Comparison of ENCODE assay signal across 13 cellular contexts in genomic region chr1:32349211-32349708, GRCh38. TPM values are rescaled to one million over a fixed set of nuclear protein-coding genes. Genes with fewer than 3 reads are reported as not detected.
A peak's percentile ranks its signal among the peaks of the same experiment; 100 is the strongest.
DNase-seq lines count a peak whose midpoint lies in the region; ATAC-seq, FAIRE-seq and TF ChIP-seq lines count a peak whose summit lies in the region.
"Had no signal": no experiment of that assay in that cellular context is flagged by ENCODE, and none has a peak within 500 bp of the region (broad histone marks: within the 10 kb centered on the region; RNA-seq: fewer than 3 reads in every experiment).

No MANE protein-coding gene starts in this region.

- H3K4me1 ChIP-seq in astrocyte (ENCODE audit: insufficient read depth, low read length) (peaks cover 31% of the 10 kb centered on the region), aorta (ENCODE audit: control insufficient read depth in 1 of 2, insufficient read depth in 2 of 2, low read length in 2 of 2) (no peaks in the 10 kb centered on the region), SK-N-SH (ENCODE audit: control insufficient read depth in 1 of 2, insufficient read depth in 2 of 2, low read depth in 1 of 2, low read length in 1 of 2) (peaks cover 4 to 9% of the 10 kb centered on the region in 2 experiments; a peak in 2 of 4 replicates)

- H3K9me2 ChIP-seq in SK-N-SH: no peaks in the 10 kb centered on the region

- H3K9me3 Mint-ChIP-seq in stimulated activated naive CD8-positive, alpha-beta T cell treated with anti-CD3 and anti-CD28 coated beads, Interleukin-15, Interleukin-2, amounts not matched to agents 100 ng/mL and 50 ng/mL, for 24 hours: peaks cover 6% of the 10 kb centered on the region
- H3K9me3 Mint-ChIP-seq in astrocyte (ENCODE audit: unreplicated experiment): no peaks in the 10 kb centered on the region
- H3K9me3 Mint-ChIP-seq in immature natural killer cell: peaks cover 0 to 2% (median 0%) of the 10 kb centered on the region in 6 donors
- H3K9me3 Mint-ChIP-seq: CD4-positive, alpha-beta T cell had no signal

- no peak overlapping the region for H3K9ac ChIP-seq in astrocyte (ENCODE audit: low read length)
- H3K9ac ChIP-seq in SK-N-SH: no peak overlapping the region

- ATAC-seq in stimulated activated naive CD8-positive, alpha-beta T cell treated with anti-CD3 and anti-CD28 coated beads, Interleukin-15, Interleukin-2, amounts not matched to agents 100 U/mL and 50 U/mL, for 24 hours: no peak
- no peak for ATAC-seq in aorta (ENCODE audit: low FRiP score)

- H3K36me3 Mint-ChIP-seq in stimulated activated naive CD8-positive, alpha-beta T cell treated with anti-CD3 and anti-CD28 coated beads, Interleukin-15, Interleukin-2, amounts not matched to agents 100 ng/mL and 50 ng/mL, for 24 hours (ENCODE audit: low read depth): no peaks in the 10 kb centered on the region
- peaks cover 7% of the 10 kb centered on the region for H3K36me3 Mint-ChIP-seq in astrocyte (ENCODE audit: low read depth, unreplicated experiment)
- H3K36me3 Mint-ChIP-seq in immature natural killer cell: peaks cover 0 to 4% (median 0%) of the 10 kb centered on the region in 3 donors

- POLR2A ChIA-PET in SK-N-SH (lab: Yijun Ruan, JAX): no interaction called here

- H3K27ac ChIP-seq in astrocyte (ENCODE audit: low read depth, low read length) (no peak overlapping the region), aorta (ENCODE audit: low read depth in 1 of 2, low read length in 2 of 2) (no peak overlapping the region), SK-N-SH (ENCODE audit: low read depth in 2 of 2, low read length in 1 of 2) (no peak overlapping the region)

- DNase-seq in stimulated activated naive CD8-positive, alpha-beta T cell treated with anti-CD3 and anti-CD28 coated beads, Interleukin-15, Interleukin-2, amounts not matched to agents 100 U/mL and 50 U/mL, for 24 hours: no peak
- DNase-seq in astrocyte (ENCODE audit: low read depth) (peak; percentile 49), immature natural killer cell (no peak), aorta (peak; percentile 69 to 79), amygdala (lab: John Stamatoyannopoulos, UW) (no peak), hippocampal formation (lab: John Stamatoyannopoulos, UW) (no peak), SK-N-SH (no peak)
- DNase-seq: CD4-positive, alpha-beta T cell; stimulated activated CD4-positive, alpha-beta T cell treated with anti-CD3 and anti-CD28 coated beads, Interleukin-12 subunit alpha, Interleukin-12 subunit beta, amount 100 ng/mL, for 4 hours; T-helper 9 cell had no signal

- no peak overlapping the region for H3K27ac Mint-ChIP-seq in stimulated activated naive CD8-positive, alpha-beta T cell treated with anti-CD3 and anti-CD28 coated beads, Interleukin-15, Interleukin-2, amounts not matched to agents 100 ng/mL and 50 ng/mL, for 24 hours
- H3K27ac Mint-ChIP-seq in astrocyte (ENCODE audit: unreplicated experiment) (no peak overlapping the region), immature natural killer cell (peak overlapping the region; percentile 10 to 74 (median 32))

- peaks cover 57% of the 10 kb centered on the region for H3K4me1 Mint-ChIP-seq in stimulated activated naive CD8-positive, alpha-beta T cell treated with anti-CD3 and anti-CD28 coated beads, Interleukin-15, Interleukin-2, amounts not matched to agents 100 ng/mL and 50 ng/mL, for 24 hours (ENCODE audit: low read depth)
- H3K4me1 Mint-ChIP-seq in astrocyte (ENCODE audit: low read depth, unreplicated experiment) (peaks cover 33% of the 10 kb centered on the region), immature natural killer cell (peaks cover 44 to 46% of the 10 kb centered on the region in 2 donors)

- no peak overlapping the region for H3K4me3 ChIP-seq in astrocyte (ENCODE audit: insufficient read depth, low read depth, low read length)
- H3K4me3 ChIP-seq in aorta (ENCODE audit: low read length in 2 of 2): no peak overlapping the region
- H3K4me3 ChIP-seq in SK-N-SH (ENCODE audit: low read depth in 2 of 2, low read length in 1 of 2): no peak overlapping the region
- H3K4me3 ChIP-seq: thyroid gland had no signal

- TF ChIP-seq EP300 in SK-N-SH (IDR thresholded peaks at IDR 0.05; ENCODE audit: borderline replicate concordance in 1 of 2, low read depth in 1 of 2, low read length in 1 of 2): no peak

- H3K4me2 ChIP-seq in astrocyte (ENCODE audit: low read length) (peak overlapping the region; percentile 39), SK-N-SH (no peak overlapping the region)

- TF ChIP-seq CTCF in astrocyte (IDR thresholded peaks at IDR 0.05; ENCODE audit: insufficient read depth, low read depth, low read length) (no peak), SK-N-SH (IDR thresholded peaks at IDR 0.05) (no peak)

- H4K20me1 ChIP-seq in astrocyte (ENCODE audit: insufficient read depth, low read length) (no peaks in the 10 kb centered on the region), SK-N-SH (ENCODE audit: insufficient read depth) (no peaks in the 10 kb centered on the region)

- H3K27me3 Mint-ChIP-seq in stimulated activated naive CD8-positive, alpha-beta T cell treated with anti-CD3 and anti-CD28 coated beads, Interleukin-15, Interleukin-2, amounts not matched to agents 100 ng/mL and 50 ng/mL, for 24 hours: no peaks in the 10 kb centered on the region
- H3K27me3 Mint-ChIP-seq in astrocyte (ENCODE audit: low read depth, unreplicated experiment) (peaks cover 17% of the 10 kb centered on the region), immature natural killer cell (ENCODE audit: low read depth in 3 of 3) (peaks cover 4 to 9% (median 6%) of the 10 kb centered on the region in 3 donors)
- H3K27me3 Mint-ChIP-seq: CD4-positive, alpha-beta T cell had no signal

- intact Hi-C loops in aorta (cut with DNase I): no loop called here

- H3K36me3 ChIP-seq in astrocyte (ENCODE audit: insufficient read depth, low read length) (no peaks in the 10 kb centered on the region), aorta (ENCODE audit: control insufficient read depth in 1 of 2, insufficient read depth in 2 of 2, low read length in 1 of 2) (no peaks in the 10 kb centered on the region), SK-N-SH (replicated peaks in 1 of 2; ENCODE audit: control insufficient read depth in 1 of 2, insufficient read depth in 2 of 2, low read length in 1 of 2) (no peaks in the 10 kb centered on the region)
- H3K36me3 ChIP-seq: thyroid gland had no signal

- no peak for TF ChIP-seq RAD21 in SK-N-SH (IDR thresholded peaks at IDR 0.05; ENCODE audit: low read length)

- no peak overlapping the region for H2AFZ ChIP-seq in astrocyte (ENCODE audit: low read depth, low read length)
- H2AFZ ChIP-seq in SK-N-SH (ENCODE audit: low read depth): no peak overlapping the region

- H3K79me2 ChIP-seq in astrocyte (ENCODE audit: insufficient read depth, low read length): no peaks in the 10 kb centered on the region
- H3K79me2 ChIP-seq in SK-N-SH (ENCODE audit: insufficient read depth): peaks cover 8% of the 10 kb centered on the region; the same call in 1 of the 2 replicates

- H3K27me3 ChIP-seq in astrocyte (ENCODE audit: insufficient read depth, low read length): peaks cover 3% of the 10 kb centered on the region
- no peaks in the 10 kb centered on the region for H3K27me3 ChIP-seq in aorta (ENCODE audit: control insufficient read depth in 1 of 2, insufficient read depth in 2 of 2, low read length in 1 of 2)
- no peaks in the 10 kb centered on the region for H3K27me3 ChIP-seq in SK-N-SH (ENCODE audit: insufficient read depth)
- H3K27me3 ChIP-seq: thyroid gland had no signal

- CTCF ChIA-PET in SK-N-SH (lab: Yijun Ruan, JAX): no interaction called here

- no peaks in the 10 kb centered on the region for H3F3A ChIP-seq in SK-N-SH (replicated peaks; ENCODE audit: insufficient read depth)

- WGBS in aorta, 2 donors: 66% methylated on average over 8 of the region's 8 CpGs
- WGBS in SK-N-SH (ENCODE audit: low lambda C conversion rate): 91% methylated on average over 7 of the region's 8 CpGs

- H3K9me3 ChIP-seq in astrocyte (ENCODE audit: insufficient read depth, low read depth, low read length) (no peaks in the 10 kb centered on the region), aorta (ENCODE audit: control insufficient read depth, low read length) (no peaks in the 10 kb centered on the region), SK-N-SH (no peaks in the 10 kb centered on the region)
- H3K9me3 ChIP-seq: thyroid gland had no signal

- H3K4me3 Mint-ChIP-seq in stimulated activated naive CD8-positive, alpha-beta T cell treated with anti-CD3 and anti-CD28 coated beads, Interleukin-15, Interleukin-2, amounts not matched to agents 100 ng/mL and 50 ng/mL, for 24 hours: peak overlapping the region; percentile 30
- peak overlapping the region; percentile 11 for H3K4me3 Mint-ChIP-seq in astrocyte (ENCODE audit: unreplicated experiment)
- peak overlapping the region in 3 of 5 donors; percentile 17 to 38 (median 22) for H3K4me3 Mint-ChIP-seq in immature natural killer cell

- no peak for FAIRE-seq in astrocyte (lab: Jason Lieb, UNC)
- FAIRE-seq: islet of Langerhans had no signal

RNA-seq across cellular contexts. Expression of gene FAM229A, which starts 13.0 kb away (rescaled TPM):
- 3.5 and 4.2 TPM in 2 replicates for total RNA-seq in astrocyte
- polyA plus RNA-seq in immature natural killer cell: under 1 TPM in 2 of 3 donors, not detected in 1; 0.09 to 0.17 TPM
- 10 to 100 TPM in 1 of 2 donors, 1 to 10 TPM in 1; 6.5 to 11.7 TPM for total RNA-seq in aorta
- 10 to 100 TPM in 1 of 2 donors, 1 to 10 TPM in 1; 2.3 to 40.1 TPM for polyA plus RNA-seq in aorta
- 8.0 and 10.0 TPM in 2 replicates for polyA plus RNA-seq in SK-N-SH (2012; rRNA removed)
- polyA plus RNA-seq in SK-N-SH (2012; cell fraction: cytosol; rRNA removed): 0.63 and 1.8 TPM in 2 replicates
- 114 and 147 TPM in 2 replicates for polyA plus RNA-seq in SK-N-SH (2012; cell fraction: nucleus; rRNA removed)

RNA-seq across cellular contexts. Expression of gene TSSK3, which starts 13.1 kb away (rescaled TPM):
- total RNA-seq in astrocyte (0.32 and 0.87 TPM in 2 replicates), aorta (1 to 10 TPM; 1.7 to 2.2 TPM)
- polyA plus RNA-seq in immature natural killer cell (1 to 10 TPM in 1 of 3 donors, not detected in 2; 2.7 TPM), aorta (under 1 TPM in 1 of 2 donors, not detected in 1; 0.41 TPM), SK-N-SH (2012; rRNA removed) (0.28 and 0.86 TPM in 2 replicates)
- 0.20 and 0.21 TPM in 2 replicates for polyA plus RNA-seq in SK-N-SH (2012; cell fraction: cytosol; rRNA removed)
- 5.2 and 5.6 TPM in 2 replicates for polyA plus RNA-seq in SK-N-SH (2012; cell fraction: nucleus; rRNA removed)

RNA-seq across cellular contexts. Expression of gene MARCKSL1, which starts 13.2 kb away (rescaled TPM):
- total RNA-seq in astrocyte (185 and 213 TPM in 2 replicates), aorta (10 to 100 TPM; 31.0 to 34.7 TPM)
- polyA plus RNA-seq in immature natural killer cell (10 to 100 TPM; 20.5 to 46.9 (median 27.7) TPM), aorta (10 to 100 TPM in 1 of 2 donors, 1 to 10 TPM in 1; 4.7 to 10.1 TPM), SK-N-SH (2012; rRNA removed) (254 and 275 TPM in 2 replicates)
- polyA plus RNA-seq in SK-N-SH (2012; cell fraction: cytosol; rRNA removed): 257 and 303 TPM in 2 replicates
- 94.4 and 121 TPM in 2 replicates for polyA plus RNA-seq in SK-N-SH (2012; cell fraction: nucleus; rRNA removed)

RNA-seq across cellular contexts. Expression of gene BSDC1, which starts 45.0 kb away (rescaled TPM):
- 71.9 and 73.1 TPM in 2 replicates for total RNA-seq in astrocyte
- 10 to 100 TPM; 33.9 to 50.3 (median 37.4) TPM for polyA plus RNA-seq in immature natural killer cell
- 10 to 100 TPM; 55.2 to 62.8 TPM for total RNA-seq in aorta
- polyA plus RNA-seq in aorta: 10 to 100 TPM; 26.4 to 42.9 TPM
- polyA plus RNA-seq in SK-N-SH (2012; rRNA removed): 51.0 and 65.7 TPM in 2 replicates
- 37.8 and 46.0 TPM in 2 replicates for polyA plus RNA-seq in SK-N-SH (2012; cell fraction: cytosol; rRNA removed)
- polyA plus RNA-seq in SK-N-SH (2012; cell fraction: nucleus; rRNA removed): 138 and 143 TPM in 2 replicates

RNA-seq across cellular contexts. Expression of gene HDAC1, which starts 57.4 kb away (rescaled TPM):
- total RNA-seq in astrocyte (94.1 and 99.6 TPM in 2 replicates), aorta (10 to 100 TPM; 47.9 to 55.5 TPM)
- polyA plus RNA-seq in immature natural killer cell (100 to 1,000 TPM; 151 to 195 (median 169) TPM), aorta (10 to 100 TPM; 37.2 to 65.5 TPM), SK-N-SH (2012; rRNA removed) (172 and 226 TPM in 2 replicates)
- polyA plus RNA-seq in SK-N-SH (2012; cell fraction: cytosol; rRNA removed): 152 and 171 TPM in 2 replicates
- polyA plus RNA-seq in SK-N-SH (2012; cell fraction: nucleus; rRNA removed): 246 and 333 TPM in 2 replicates

Comparison
In these comparisons a context has a peak if more than half of its experiments do, and no peak if none do; other contexts are left out.
1. H3K27ac Mint-ChIP-seq: peak in immature natural killer cell (6 of 6); none in stimulated activated naive CD8-positive, alpha-beta T cell treated with anti-CD3 and anti-CD28 coated beads, Interleukin-15, Interleukin-2, amounts not matched to agents 100 ng/mL and 50 ng/mL, for 24 hours (single experiment) and astrocyte (single experiment).
2. DNase-seq: peak in astrocyte (single experiment) and aorta (2 of 2); none in stimulated activated naive CD8-positive, alpha-beta T cell treated with anti-CD3 and anti-CD28 coated beads, Interleukin-15, Interleukin-2, amounts not matched to agents 100 U/mL and 50 U/mL, for 24 hours (single experiment), immature natural killer cell (0 of 3), amygdala (0 of 56), hippocampal formation (0 of 2) and SK-N-SH (single experiment).
3. Peak in every context shown above with its lines, with median percentiles within 50 percentile points of each other: H3K4me3 Mint-ChIP-seq.